13 cellular contexts compared by ENCODE assay signal in genomic region chr3:149701206-149701976, GRCh38. TPM values are rescaled to one million over a fixed set of nuclear protein-coding genes. Genes with fewer than 3 reads are reported as not detected.
A peak's percentile ranks its signal among the peaks of the same experiment; 100 is the strongest.
DNase-seq lines count a peak whose midpoint lies in the region; ATAC-seq, FAIRE-seq and TF ChIP-seq lines count a peak whose summit lies in the region.
"Had no signal": no experiment of that assay in that cellular context is flagged by ENCODE, and none has a peak within 500 bp of the region (broad histone marks: within the 10 kb centered on the region; RNA-seq: fewer than 3 reads in every experiment).

No MANE protein-coding gene starts in this region.

- H3K9me3 ChIP-seq in HepG2 (ENCODE audit: low read length) = peaks cover 19% of the 10 kb centered on the region

- H3K4me3 Mint-ChIP-seq in activated naive CD8-positive, alpha-beta T cell treated with anti-CD3 and anti-CD28 coated beads, Interleukin-2, amount 10 ng/mL, durations not matched to agents 7 days and 5 days = peak overlapping the region; percentile 47
- no peak overlapping the region for H3K4me3 Mint-ChIP-seq in stimulated activated naive CD8-positive, alpha-beta T cell treated with anti-CD3 and anti-CD28 coated beads, Interleukin-15, Interleukin-2, amounts not matched to agents 100 ng/mL and 50 ng/mL, for 24 hours
- H3K4me3 Mint-ChIP-seq: nephron progenitor cell had no signal

- no TSS peak for BruUV-seq in HepG2 (replicated peaks; lab: Mats Ljungman, UMichigan)

- intact Hi-C loops in HepG2 (cut with micrococcal nuclease; ENCODE audit: unreplicated experiment) = no loop called here

- peak; percentile 63 for DNase-seq in activated CD8-positive, alpha-beta memory T cell treated with anti-CD3 and anti-CD28 coated beads, Interleukin-2, amount 50 U/mL, for 48 hours
- no peak for DNase-seq in activated CD8-positive, alpha-beta memory T cell treated with anti-CD3 and anti-CD28 coated beads, Interleukin-2, amount 50 U/mL, for 4 hours
- DNase-seq in activated naive CD8-positive, alpha-beta T cell treated with anti-CD3 and anti-CD28 coated beads, Interleukin-2, amount 10 ng/mL, durations not matched to agents 7 days and 5 days = no peak
- no peak for DNase-seq in HepG2 (ENCODE audit: low spot score)
- DNase-seq: NCI-H2081, nephron progenitor cell had no signal

- TF ChIP-seq RAD21 in HepG2 (CRISPR knock-in tag; IDR thresholded peaks at IDR 0.05) = no peak

- in situ Hi-C loops in HepG2 (cut with HindIII; ENCODE audit: extremely low pct_ligation_motif_present, low pct_unique_long_range_greater_than_20kb) = no loop called here

- no peaks in the 10 kb centered on the region for H3K79me2 ChIP-seq in HepG2 (ENCODE audit: insufficient read depth, low read length)

- H3K9me3 Mint-ChIP-seq in activated naive CD8-positive, alpha-beta T cell treated with anti-CD3 and anti-CD28 coated beads, Interleukin-2, amount 10 ng/mL, durations not matched to agents 7 days and 5 days = peaks cover 17% of the 10 kb centered on the region
- H3K9me3 Mint-ChIP-seq in stimulated activated naive CD8-positive, alpha-beta T cell treated with anti-CD3 and anti-CD28 coated beads, Interleukin-15, Interleukin-2, amounts not matched to agents 100 ng/mL and 50 ng/mL, for 24 hours = no peaks in the 10 kb centered on the region

- H4K20me1 ChIP-seq in HepG2 (ENCODE audit: insufficient read depth, low read length) = no peaks in the 10 kb centered on the region

- no peak overlapping the region for H3K27ac ChIP-seq in HepG2 (ENCODE audit: extremely low read length, insufficient read depth, low read length)

- no peak overlapping the region for H3K4me3 ChIP-seq in HepG2 (replicated peaks in 1 of 3; ENCODE audit: insufficient read depth in 1 of 3, low read depth in 2 of 3, low read length in 3 of 3)
- H3K4me3 ChIP-seq: esophagus muscularis mucosa had no signal

- H3K36me3 Mint-ChIP-seq in activated naive CD8-positive, alpha-beta T cell treated with anti-CD3 and anti-CD28 coated beads, Interleukin-2, amount 10 ng/mL, durations not matched to agents 7 days and 5 days = peaks cover 2% of the 10 kb centered on the region
- no peaks in the 10 kb centered on the region for H3K36me3 Mint-ChIP-seq in stimulated activated naive CD8-positive, alpha-beta T cell treated with anti-CD3 and anti-CD28 coated beads, Interleukin-15, Interleukin-2, amounts not matched to agents 100 ng/mL and 50 ng/mL, for 24 hours (ENCODE audit: low read depth)

- peak; percentile 53 for ATAC-seq in HG03432 (IDR thresholded peaks at IDR 0.05; ENCODE audit: unreplicated experiment)
- ATAC-seq in activated naive CD8-positive, alpha-beta T cell treated with anti-CD3 and anti-CD28 coated beads, Interleukin-2, amount 10 ng/mL, durations not matched to agents 7 days and 5 days (ENCODE audit: low read depth) = no peak
- no peak for ATAC-seq in GM19452 (IDR thresholded peaks at IDR 0.05; ENCODE audit: unreplicated experiment)
- no peak for ATAC-seq in HepG2
- no peak for ATAC-seq in GM19455 (IDR thresholded peaks at IDR 0.05; ENCODE audit: unreplicated experiment)

- no peak for TF ChIP-seq CTCF in HepG2 (CRISPR knock-in tag; IDR thresholded peaks at IDR 0.05)

- no peaks in the 10 kb centered on the region for H3K27me3 ChIP-seq in HepG2 (ENCODE audit: control insufficient read depth in 1 of 2, insufficient read depth in 2 of 2, low read length in 2 of 2)
- H3K27me3 ChIP-seq: esophagus muscularis mucosa had no signal

- no peak overlapping the region for H2AFZ ChIP-seq in HepG2 (ENCODE audit: low read length)

- H3K9ac ChIP-seq in HepG2 (ENCODE audit: insufficient read depth, low read depth, low read length) = no peak overlapping the region

- TF ChIP-seq EP300 in HepG2 (IDR thresholded peaks at IDR 0.05; ENCODE audit: low read depth in 2 of 2, low read length in 2 of 2) = no peak
- TF ChIP-seq EP300 in HepG2 (CRISPR knock-in tag; IDR thresholded peaks at IDR 0.05; ENCODE audit: borderline replicate concordance) = no peak

- H3K27ac Mint-ChIP-seq in activated naive CD8-positive, alpha-beta T cell treated with anti-CD3 and anti-CD28 coated beads, Interleukin-2, amount 10 ng/mL, durations not matched to agents 7 days and 5 days = no peak overlapping the region
- H3K27ac Mint-ChIP-seq in stimulated activated naive CD8-positive, alpha-beta T cell treated with anti-CD3 and anti-CD28 coated beads, Interleukin-15, Interleukin-2, amounts not matched to agents 100 ng/mL and 50 ng/mL, for 24 hours = peak overlapping the region; percentile 10
- H3K27ac Mint-ChIP-seq: nephron progenitor cell had no signal

- no peak for TF ChIP-seq POLR2A in HepG2 (IDR thresholded peaks at IDR 0.05; ENCODE audit: insufficient read depth in 1 of 2, low read depth in 2 of 2, low read length in 2 of 2)

- POLR2A ChIA-PET in activated naive CD8-positive, alpha-beta T cell treated with anti-CD3 and anti-CD28 coated beads, Interleukin-2, amount 10 ng/mL, durations not matched to agents 7 days and 5 days (lab: Charles Lee) = no interaction called here
- POLR2A ChIA-PET in HepG2 (lab: Yijun Ruan, JAX) = no interaction called here

- no peak for FAIRE-seq in HepG2 (lab: Jason Lieb, UNC)
- FAIRE-seq: HTR-8/SVneo, islet of Langerhans had no signal

- 62% methylated on average over 12 of the region's 12 CpGs for WGBS in HepG2 (ENCODE audit: low lambda C conversion rate)

- H3K36me3 ChIP-seq in HepG2 (replicated peaks in 1 of 2; ENCODE audit: control insufficient read depth in 1 of 2, insufficient read depth in 2 of 2, low read length in 2 of 2) = no peaks in the 10 kb centered on the region
- H3K36me3 ChIP-seq: esophagus muscularis mucosa had no signal

- no peak overlapping the region for H3K4me2 ChIP-seq in HepG2 (ENCODE audit: low read depth, low read length)

- peaks cover 13% of the 10 kb centered on the region; the same call in 1 of the 2 replicates for H3K4me1 ChIP-seq in HepG2 (ENCODE audit: insufficient read depth, low read length)

- peaks cover 6% of the 10 kb centered on the region for H3K27me3 Mint-ChIP-seq in activated naive CD8-positive, alpha-beta T cell treated with anti-CD3 and anti-CD28 coated beads, Interleukin-2, amount 10 ng/mL, durations not matched to agents 7 days and 5 days
- no peaks in the 10 kb centered on the region for H3K27me3 Mint-ChIP-seq in stimulated activated naive CD8-positive, alpha-beta T cell treated with anti-CD3 and anti-CD28 coated beads, Interleukin-15, Interleukin-2, amounts not matched to agents 100 ng/mL and 50 ng/mL, for 24 hours

- H3K4me1 Mint-ChIP-seq in activated naive CD8-positive, alpha-beta T cell treated with anti-CD3 and anti-CD28 coated beads, Interleukin-2, amount 10 ng/mL, durations not matched to agents 7 days and 5 days = peaks cover 7% of the 10 kb centered on the region
- H3K4me1 Mint-ChIP-seq in stimulated activated naive CD8-positive, alpha-beta T cell treated with anti-CD3 and anti-CD28 coated beads, Interleukin-15, Interleukin-2, amounts not matched to agents 100 ng/mL and 50 ng/mL, for 24 hours (ENCODE audit: low read depth) = peaks cover 4% of the 10 kb centered on the region

- CTCF ChIA-PET in HepG2 (lab: Yijun Ruan, JAX; ENCODE audit: low intra/inter-chr PET ratio, low total read pairs) = no interaction called here

RNA-seq across cellular contexts. Expression of gene WWTR1, which starts 43.6 kb away (rescaled TPM):
- under 1 TPM; 0.55 to 0.79 TPM for total RNA-seq in activated naive CD8-positive, alpha-beta T cell treated with anti-CD3 and anti-CD28 coated beads, Interleukin-2, amount 10 ng/mL, durations not matched to agents 7 days and 5 days
- 19.7 and 27.0 TPM in 2 replicates for total RNA-seq in HepG2 (2016; rRNA removed; fragmentation: Illumina TruSeq; extraction: Trizol)
- 3.0 and 4.5 TPM in 2 replicates for total RNA-seq in HepG2 (2016; cell fraction: cytosol; rRNA removed; fragmentation: Illumina TruSeq; extraction: Trizol; ENCODE audit: low read depth)
- 18.2 and 25.1 TPM in 2 replicates for total RNA-seq in HepG2 (2016; cell fraction: insoluble cytoplasmic fraction; rRNA removed; fragmentation: Illumina TruSeq; extraction: Trizol)
- 11.0 and 11.7 TPM in 2 replicates for total RNA-seq in HepG2 (2016; cell fraction: membrane; rRNA removed; fragmentation: Illumina TruSeq; extraction: Trizol)
- 22.2 and 23.3 TPM in 2 replicates for total RNA-seq in HepG2 (2016; cell fraction: nucleus; rRNA removed; fragmentation: Illumina TruSeq; extraction: Trizol)
- polyA plus RNA-seq in HepG2 (2011; rRNA removed) = 105 and 139 TPM in 2 replicates
- 87.9 and 94.0 TPM in 2 replicates for polyA plus RNA-seq in HepG2 (2011; cell fraction: cytosol; rRNA removed)
- 104 and 133 TPM in 2 replicates for polyA plus RNA-seq in HepG2 (2011; cell fraction: nucleus; rRNA removed)
- polyA plus RNA-seq in HepG2 (2012) = 75.0 and 83.3 TPM in 2 replicates
- polyA plus RNA-seq in HepG2 (2016; cell fraction: cytosol; fragmentation: Illumina TruSeq; extraction: Trizol; ENCODE audit: low read depth) = 5.5 and 5.7 TPM in 2 replicates
- 54.5 and 55.7 TPM in 2 replicates for polyA plus RNA-seq in HepG2 (2016; cell fraction: insoluble cytoplasmic fraction; fragmentation: Illumina TruSeq; extraction: Trizol; ENCODE audit: low read depth)
- polyA plus RNA-seq in HepG2 (2016; cell fraction: membrane; fragmentation: Illumina TruSeq; extraction: Trizol; ENCODE audit: low read depth) = 11.1 and 12.3 TPM in 2 replicates
- 38.7 and 40.5 TPM in 2 replicates for polyA plus RNA-seq in HepG2 (2016; cell fraction: nucleus; fragmentation: Illumina TruSeq; extraction: Trizol; ENCODE audit: insufficient read depth, low read depth)
- polyA minus RNA-seq in HepG2 (2011; rRNA and poly(A)+ RNA removed; ENCODE audit: low replicate concordance) = 71.2 and 129 TPM in 2 replicates
- 90.2 and 115 TPM in 2 replicates for polyA minus RNA-seq in HepG2 (2011; cell fraction: cytosol; rRNA and poly(A)+ RNA removed)
- 131 and 167 TPM in 2 replicates for polyA minus RNA-seq in HepG2 (2011; cell fraction: nucleus; rRNA and poly(A)+ RNA removed)

RNA-seq across cellular contexts. Expression of gene COMMD2, which starts 50.9 kb away (rescaled TPM):
- total RNA-seq in activated naive CD8-positive, alpha-beta T cell treated with anti-CD3 and anti-CD28 coated beads, Interleukin-2, amount 10 ng/mL, durations not matched to agents 7 days and 5 days = 10 to 100 TPM; 32.8 to 38.3 TPM
- 57.6 and 73.2 TPM in 2 replicates for total RNA-seq in HepG2 (2016; rRNA removed; fragmentation: Illumina TruSeq; extraction: Trizol)
- 8.4 and 10.2 TPM in 2 replicates for total RNA-seq in HepG2 (2016; cell fraction: cytosol; rRNA removed; fragmentation: Illumina TruSeq; extraction: Trizol; ENCODE audit: low read depth)
- total RNA-seq in HepG2 (2016; cell fraction: insoluble cytoplasmic fraction; rRNA removed; fragmentation: Illumina TruSeq; extraction: Trizol) = 55.4 and 78.2 TPM in 2 replicates
- total RNA-seq in HepG2 (2016; cell fraction: membrane; rRNA removed; fragmentation: Illumina TruSeq; extraction: Trizol) = 13.8 and 20.0 TPM in 2 replicates
- total RNA-seq in HepG2 (2016; cell fraction: nucleus; rRNA removed; fragmentation: Illumina TruSeq; extraction: Trizol) = 30.5 and 31.9 TPM in 2 replicates
- polyA plus RNA-seq in HepG2 (2011; rRNA removed) = 25.5 and 33.0 TPM in 2 replicates
- polyA plus RNA-seq in HepG2 (2011; cell fraction: cytosol; rRNA removed) = 22.4 and 27.4 TPM in 2 replicates
- polyA plus RNA-seq in HepG2 (2011; cell fraction: nucleus; rRNA removed) = 7.2 and 10.3 TPM in 2 replicates
- 21.8 and 23.7 TPM in 2 replicates for polyA plus RNA-seq in HepG2 (2012)
- polyA plus RNA-seq in HepG2 (2016; cell fraction: cytosol; fragmentation: Illumina TruSeq; extraction: Trizol; ENCODE audit: low read depth) = 4.3 and 5.0 TPM in 2 replicates
- 65.7 and 69.6 TPM in 2 replicates for polyA plus RNA-seq in HepG2 (2016; cell fraction: insoluble cytoplasmic fraction; fragmentation: Illumina TruSeq; extraction: Trizol; ENCODE audit: low read depth)
- polyA plus RNA-seq in HepG2 (2016; cell fraction: membrane; fragmentation: Illumina TruSeq; extraction: Trizol; ENCODE audit: low read depth) = 7.5 and 8.4 TPM in 2 replicates
- polyA plus RNA-seq in HepG2 (2016; cell fraction: nucleus; fragmentation: Illumina TruSeq; extraction: Trizol; ENCODE audit: insufficient read depth, low read depth) = 45.6 and 52.9 TPM in 2 replicates
- polyA minus RNA-seq in HepG2 (2011; rRNA and poly(A)+ RNA removed; ENCODE audit: low replicate concordance) = 3.4 and 15.7 TPM in 2 replicates
- 7.2 and 8.0 TPM in 2 replicates for polyA minus RNA-seq in HepG2 (2011; cell fraction: cytosol; rRNA and poly(A)+ RNA removed)
- polyA minus RNA-seq in HepG2 (2011; cell fraction: nucleus; rRNA and poly(A)+ RNA removed) = 15.6 and 23.2 TPM in 2 replicates
